Comparison of ENCODE assay signal across 1 cellular context in genomic region chr15:63069616-63069952, GRCh38.
TF ChIP-seq lines count a peak whose summit lies in the region.

No MANE protein-coding gene starts in this region.

TF ChIP-seq in HepG2, 621 proteins besides CTCF, POLR2A, EP300 and RAD21:
- TF ChIP-seq RFX5 (IDR thresholded peaks at IDR 0.05; ENCODE audit: low read depth, low read length) = no peak
- TF ChIP-seq MNT (IDR thresholded peaks at IDR 0.05) = no peak
- TF ChIP-seq ZFP1 (CRISPR knock-in tag; IDR thresholded peaks at IDR 0.05) = no peak
- TF ChIP-seq ZNF33A (CRISPR knock-in tag; IDR thresholded peaks at IDR 0.05; ENCODE audit: borderline replicate concordance) = no peak
- TF ChIP-seq GATA4 (IDR thresholded peaks at IDR 0.05; ENCODE audit: borderline replicate concordance, low read depth) = no peak
- TF ChIP-seq TCF12 (IDR thresholded peaks at IDR 0.05) = no peak
- no peak for TF ChIP-seq TCF12 (CRISPR knock-in tag; IDR thresholded peaks at IDR 0.05)
- TF ChIP-seq RBM39 (IDR thresholded peaks at IDR 0.05; ENCODE audit: low read depth, low read length, poor library complexity, severe bottlenecking) = no peak
- no peak for TF ChIP-seq ZBTB8A (CRISPR knock-in tag; IDR thresholded peaks at IDR 0.05; ENCODE audit: borderline replicate concordance, low read depth)
- no peak for TF ChIP-seq PAXIP1 (CRISPR knock-in tag; conservative IDR thresholded peaks at IDR 0.05)
- no peak for TF ChIP-seq IKZF5 (CRISPR knock-in tag; IDR thresholded peaks at IDR 0.05)
- TF ChIP-seq ZBTB26 (CRISPR knock-in tag; IDR thresholded peaks at IDR 0.05; ENCODE audit: borderline replicate concordance) = no peak
- TF ChIP-seq FOXK1 (CRISPR knock-in tag; IDR thresholded peaks at IDR 0.05; ENCODE audit: borderline replicate concordance, low read depth) = no peak
- no peak for TF ChIP-seq ZNF430 (CRISPR knock-in tag; IDR thresholded peaks at IDR 0.05)
- TF ChIP-seq PRDM10 (CRISPR knock-in tag; IDR thresholded peaks at IDR 0.05; ENCODE audit: low read depth) = no peak
- TF ChIP-seq NBN (conservative IDR thresholded peaks at IDR 0.05) = no peak
- no peak for TF ChIP-seq MYPOP (CRISPR knock-in tag; IDR thresholded peaks at IDR 0.05)
- TF ChIP-seq NFE2 (CRISPR knock-in tag; IDR thresholded peaks at IDR 0.05) = no peak
- no peak for TF ChIP-seq KIAA2018 (CRISPR knock-in tag; IDR thresholded peaks at IDR 0.05; ENCODE audit: borderline replicate concordance)
TF ChIP-seq in HepG2: peak in this region for 0.
